In the genomic region with DNA sequence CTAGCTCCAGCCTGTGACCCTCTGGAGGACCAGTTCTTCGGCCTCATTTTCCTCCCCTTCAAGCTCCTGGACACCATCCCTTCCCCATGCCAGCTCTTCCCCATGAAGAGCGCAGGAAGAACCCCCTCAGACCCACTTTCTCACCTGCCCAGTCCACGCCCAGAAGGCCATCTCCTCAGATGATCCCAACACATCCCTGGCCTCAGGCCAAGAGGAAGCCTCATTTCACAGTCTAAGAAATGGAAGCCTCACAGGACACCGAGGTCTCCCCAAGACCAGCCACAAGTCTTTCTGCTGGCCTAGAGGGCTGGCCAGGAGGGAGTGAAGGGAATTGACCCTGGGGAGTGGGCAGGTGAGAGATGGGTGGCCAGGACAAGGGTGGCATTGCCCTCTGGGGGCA, we compare ENCODE assay signal across 36 cellular contexts. TPM values are rescaled to one million over a fixed set of nuclear protein-coding genes. Genes with fewer than 3 reads are reported as not detected.
DNase-seq lines count a peak whose midpoint lies in the region; ATAC-seq, FAIRE-seq and TF ChIP-seq lines count a peak whose summit lies in the region.
"Had no signal": no experiment of that assay in that cellular context is flagged by ENCODE, and none has a peak within 500 bp of the region (broad histone marks: within the 10 kb centered on the region; RNA-seq: fewer than 3 reads in every experiment).

No MANE protein-coding gene starts in this region.

- WGBS in IMR-90 (ENCODE audit: extremely low coverage in 2 of 2, insufficient read length in 1 of 2), 2 experiments = no CpG with 5 or more reads among the region's 4 CpGs

- H4K8ac ChIP-seq in IMR-90 (ENCODE audit: low read depth in 2 of 2, low read length in 2 of 2) = no peak overlapping the region

- H4K5ac ChIP-seq in IMR-90 (ENCODE audit: low read depth, low read length) = no peak overlapping the region

- POLR2A ChIA-PET in activated CD4-positive, alpha-beta memory T cell treated with anti-CD3 and anti-CD28 coated beads for 36 hours (lab: Charles Lee) = no interaction called here
- POLR2A ChIA-PET in activated CD4-positive, alpha-beta memory T cell treated with anti-CD3 and anti-CD28 coated beads, Interleukin-2, amount 10 ng/mL, durations not matched to agents 7 days and 5 days (lab: Charles Lee) = interaction anchor here (27.5 kb wide), 1 partner anchor 29 kb away, joined by 528 read pairs; the partner anchor contains the start of gene FMNL1
- POLR2A ChIA-PET in IMR-90 (lab: Charles Lee; ENCODE audit: unreplicated experiment) = no interaction called here

- H2BK15ac ChIP-seq in IMR-90 (ENCODE audit: low read depth, low read length) = no peak overlapping the region

- no peak for TF ChIP-seq RAD21 in IMR-90 (IDR thresholded peaks at IDR 0.05; ENCODE audit: low read length)

- H3K9ac ChIP-seq in IMR-90 (ENCODE audit: low read depth, low read length) (no peak overlapping the region), neural progenitor cell (no peak overlapping the region), kidney (ENCODE audit: low read length in 2 of 2) (no peak overlapping the region)
- H3K9ac ChIP-seq: SK-N-SH had no signal

- H3K27ac Mint-ChIP-seq in activated CD4-positive, alpha-beta memory T cell treated with anti-CD3 and anti-CD28 coated beads for 36 hours = peak overlapping the region; percentile 29
- H3K27ac Mint-ChIP-seq in activated CD4-positive, alpha-beta memory T cell treated with anti-CD3 and anti-CD28 coated beads, Interleukin-2, amount 10 ng/mL, durations not matched to agents 7 days and 5 days = no peak overlapping the region
- peak overlapping the region; percentile 85 for H3K27ac Mint-ChIP-seq in activated naive CD8-positive, alpha-beta T cell treated with anti-CD3 and anti-CD28 coated beads for 36 hours
- H3K27ac Mint-ChIP-seq in neural progenitor cell (peak overlapping the region; percentile 46), chondrocyte (ENCODE audit: unreplicated experiment) (no peak overlapping the region)
- H3K27ac Mint-ChIP-seq: H9 had no signal

- DNase-seq in activated CD4-positive, alpha-beta memory T cell treated with anti-CD3 and anti-CD28 coated beads for 36 hours = no peak
- no peak for DNase-seq in activated CD4-positive, alpha-beta memory T cell treated with anti-CD3 and anti-CD28 coated beads, Interleukin-2, amount 10 ng/mL, durations not matched to agents 7 days and 5 days
- DNase-seq in IMR-90 (no peak), neural progenitor cell (ENCODE audit: low spot score) (no peak), chondrocyte (ENCODE audit: low spot score) (no peak), GM19239 (ENCODE audit: insufficient read length, low spot score) (no peak), kidney (no peak)
- DNase-seq in activated naive CD8-positive, alpha-beta T cell treated with anti-CD3 and anti-CD28 coated beads for 36 hours = no peak
- DNase-seq: activated CD8-positive, alpha-beta memory T cell treated with anti-CD3 and anti-CD28 coated beads, Interleukin-2, amount 50 U/mL, for 4 hours; activated effector memory CD4-positive, alpha-beta T cell treated with anti-CD3 and anti-CD28 coated beads, Interleukin-2, amount 50 U/mL, for 16 hours; Caco-2; cerebellar nuclear complex; DMS53; glutamatergic neuron; H9; left ventricle myocardium inferior; mesenchymal stem cell; NCI-H1436; NCI-H2081 treated with DMSO at 0.1 percent for 48 hours; NCI-H2227 treated with DMSO at 0.1 percent for 48 hours; NCI-H526; NK-92 treated with Interleukin-12 subunit alpha and Interleukin-12 subunit beta, amount 100 ng/mL, for 24 hours; right lobe of liver; SK-N-SH; stimulated activated CD4-positive, alpha-beta T cell treated with anti-CD3 and anti-CD28 coated beads, Interleukin-12 subunit alpha, Interleukin-12 subunit beta, amount 100 ng/mL, for 4 hours; stimulated activated CD4-positive, alpha-beta T cell treated with anti-CD3 and anti-CD28 coated beads, Interleukin-2, amount 100 ng/mL, for 48 hours; T-helper 9 cell; transverse colon; WERI-Rb-1 had no signal

- H3K18ac ChIP-seq in IMR-90 (ENCODE audit: low read depth, low read length) = no peak overlapping the region

- no peaks in the 10 kb centered on the region for H3K9me3 ChIP-seq in IMR-90 (ENCODE audit: control insufficient read depth, insufficient read depth, low read length)
- no peaks in the 10 kb centered on the region for H3K9me3 ChIP-seq in neural progenitor cell (ENCODE audit: low read depth)
- H3K9me3 ChIP-seq in kidney (ENCODE audit: control insufficient read depth in 1 of 2, low read length in 2 of 2) = no peaks in the 10 kb centered on the region
- H3K9me3 ChIP-seq: Caco-2, left ventricle myocardium inferior, prostate gland, right lobe of liver, SK-N-SH, transverse colon had no signal

- H3K4me3 Mint-ChIP-seq in activated CD4-positive, alpha-beta memory T cell treated with anti-CD3 and anti-CD28 coated beads for 36 hours = no peak overlapping the region
- H3K4me3 Mint-ChIP-seq in activated CD4-positive, alpha-beta memory T cell treated with anti-CD3 and anti-CD28 coated beads, Interleukin-2, amount 10 ng/mL, durations not matched to agents 7 days and 5 days = no peak overlapping the region
- H3K4me3 Mint-ChIP-seq in activated naive CD8-positive, alpha-beta T cell treated with anti-CD3 and anti-CD28 coated beads for 36 hours = no peak overlapping the region
- H3K4me3 Mint-ChIP-seq in neural progenitor cell (no peak overlapping the region), chondrocyte (ENCODE audit: unreplicated experiment) (no peak overlapping the region)
- H3K4me3 Mint-ChIP-seq: H9 had no signal

- H3K14ac ChIP-seq in IMR-90 (replicated peaks; ENCODE audit: low read depth, low read length) = no peak overlapping the region

- H3K27ac ChIP-seq in IMR-90 (ENCODE audit: insufficient read depth, low read length) (no peak overlapping the region), neural progenitor cell (no peak overlapping the region), kidney (ENCODE audit: low read depth in 2 of 2, low read length in 2 of 2) (no peak overlapping the region)
- H3K27ac ChIP-seq: left ventricle myocardium inferior, prostate gland, right lobe of liver, WERI-Rb-1 had no signal

- H3K4ac ChIP-seq in IMR-90 (ENCODE audit: low read depth, low read length) = no peak overlapping the region

- H3K4me3 ChIP-seq in IMR-90 (ENCODE audit: insufficient read depth, low read depth, low read length) (no peak overlapping the region), neural progenitor cell (no peak overlapping the region), kidney (ENCODE audit: low read length in 2 of 2) (no peak overlapping the region)
- H3K4me3 ChIP-seq: left ventricle myocardium inferior, prostate gland, right lobe of liver, transverse colon had no signal

- no peaks in the 10 kb centered on the region for H3K9me3 Mint-ChIP-seq in activated CD4-positive, alpha-beta memory T cell treated with anti-CD3 and anti-CD28 coated beads for 36 hours
- H3K9me3 Mint-ChIP-seq in activated CD4-positive, alpha-beta memory T cell treated with anti-CD3 and anti-CD28 coated beads, Interleukin-2, amount 10 ng/mL, durations not matched to agents 7 days and 5 days = no peaks in the 10 kb centered on the region
- H3K9me3 Mint-ChIP-seq in activated naive CD8-positive, alpha-beta T cell treated with anti-CD3 and anti-CD28 coated beads for 36 hours = no peaks in the 10 kb centered on the region
- no peaks in the 10 kb centered on the region for H3K9me3 Mint-ChIP-seq in neural progenitor cell
- no peaks in the 10 kb centered on the region for H3K9me3 Mint-ChIP-seq in chondrocyte (ENCODE audit: low read depth)
- H3K9me3 Mint-ChIP-seq: H9 had no signal

- FAIRE-seq in GM19239 (lab: Jason Lieb, UNC) (no peak), kidney (lab: Jason Lieb, UNC) (no peak)
- FAIRE-seq: GM12891 had no signal

- peaks cover 10% of the 10 kb centered on the region for H3K79me2 ChIP-seq in neural progenitor cell (ENCODE audit: low read depth)

- H3K27me3 ChIP-seq in IMR-90 (ENCODE audit: control insufficient read depth, insufficient read depth, low read length) (no peaks in the 10 kb centered on the region), neural progenitor cell (no peaks in the 10 kb centered on the region)
- H3K27me3 ChIP-seq: right lobe of liver, transverse colon had no signal

- no peak overlapping the region for H2AK5ac ChIP-seq in IMR-90 (ENCODE audit: low read depth, low read length)

- no peak overlapping the region for H2BK120ac ChIP-seq in IMR-90 (ENCODE audit: low read depth, low read length)

- H3K36me3 Mint-ChIP-seq in activated CD4-positive, alpha-beta memory T cell treated with anti-CD3 and anti-CD28 coated beads for 36 hours = peaks cover 6% of the 10 kb centered on the region
- H3K36me3 Mint-ChIP-seq in activated CD4-positive, alpha-beta memory T cell treated with anti-CD3 and anti-CD28 coated beads, Interleukin-2, amount 10 ng/mL, durations not matched to agents 7 days and 5 days (ENCODE audit: low read depth) = peaks cover 9% of the 10 kb centered on the region
- H3K36me3 Mint-ChIP-seq in activated naive CD8-positive, alpha-beta T cell treated with anti-CD3 and anti-CD28 coated beads for 36 hours = peaks cover 22% of the 10 kb centered on the region
- H3K36me3 Mint-ChIP-seq in neural progenitor cell = no peaks in the 10 kb centered on the region
- no peaks in the 10 kb centered on the region for H3K36me3 Mint-ChIP-seq in chondrocyte (ENCODE audit: low read depth)

- H2BK5ac ChIP-seq in IMR-90 (ENCODE audit: low read depth, low read length, poor library complexity, severe bottlenecking) = no peak overlapping the region

- intact Hi-C loops in activated CD4-positive, alpha-beta memory T cell treated with anti-CD3 and anti-CD28 coated beads for 36 hours (cut with micrococcal nuclease) = no loop called here
- intact Hi-C loops in IMR-90 (cut with micrococcal nuclease) (no loop called here), kidney (cut with DNase I) (no loop called here)

- ATAC-seq in IMR-90 (ENCODE audit: low read depth) = no peak
- ATAC-seq: esophagus mucosa, right lobe of liver had no signal

- H3K36me3 ChIP-seq in IMR-90 (ENCODE audit: control insufficient read depth, insufficient read depth, low read length) = no peaks in the 10 kb centered on the region
- no peaks in the 10 kb centered on the region for H3K36me3 ChIP-seq in neural progenitor cell
- H3K36me3 ChIP-seq in kidney (ENCODE audit: control insufficient read depth in 1 of 2, insufficient read depth in 2 of 2, low read length in 2 of 2) = no peaks in the 10 kb centered on the region
- H3K36me3 ChIP-seq: left ventricle myocardium inferior, prostate gland, right lobe of liver, transverse colon had no signal

- peaks cover 5% of the 10 kb centered on the region for H4K20me1 ChIP-seq in IMR-90 (ENCODE audit: insufficient read depth, low read length)
- no peaks in the 10 kb centered on the region for H4K20me1 ChIP-seq in neural progenitor cell (ENCODE audit: low read depth)

- no peak overlapping the region for H4K91ac ChIP-seq in IMR-90 (ENCODE audit: insufficient read depth, low read depth, low read length)

- peaks cover 49% of the 10 kb centered on the region for H3K4me1 Mint-ChIP-seq in activated CD4-positive, alpha-beta memory T cell treated with anti-CD3 and anti-CD28 coated beads for 36 hours (ENCODE audit: low read depth)
- H3K4me1 Mint-ChIP-seq in activated CD4-positive, alpha-beta memory T cell treated with anti-CD3 and anti-CD28 coated beads, Interleukin-2, amount 10 ng/mL, durations not matched to agents 7 days and 5 days = peaks cover 37% of the 10 kb centered on the region
- peaks cover 59% of the 10 kb centered on the region for H3K4me1 Mint-ChIP-seq in activated naive CD8-positive, alpha-beta T cell treated with anti-CD3 and anti-CD28 coated beads for 36 hours
- H3K4me1 Mint-ChIP-seq in neural progenitor cell = peaks cover 10% of the 10 kb centered on the region
- peaks cover 2% of the 10 kb centered on the region for H3K4me1 Mint-ChIP-seq in chondrocyte (ENCODE audit: low read depth)

- no peaks in the 10 kb centered on the region for H3K27me3 Mint-ChIP-seq in activated CD4-positive, alpha-beta memory T cell treated with anti-CD3 and anti-CD28 coated beads for 36 hours
- no peaks in the 10 kb centered on the region for H3K27me3 Mint-ChIP-seq in activated CD4-positive, alpha-beta memory T cell treated with anti-CD3 and anti-CD28 coated beads, Interleukin-2, amount 10 ng/mL, durations not matched to agents 7 days and 5 days
- no peaks in the 10 kb centered on the region for H3K27me3 Mint-ChIP-seq in activated naive CD8-positive, alpha-beta T cell treated with anti-CD3 and anti-CD28 coated beads for 36 hours
- peaks cover 6% of the 10 kb centered on the region for H3K27me3 Mint-ChIP-seq in neural progenitor cell (ENCODE audit: insufficient read depth, low read depth)
- peaks cover 2% of the 10 kb centered on the region for H3K27me3 Mint-ChIP-seq in chondrocyte (ENCODE audit: low read depth)

- H2AK9ac ChIP-seq in IMR-90 (replicated peaks; ENCODE audit: low read depth, low read length, poor library complexity) = peak overlapping the region; percentile 42

- no peaks in the 10 kb centered on the region for H3K4me1 ChIP-seq in IMR-90 (ENCODE audit: control insufficient read depth, insufficient read depth, low read length)
- peaks cover 9% of the 10 kb centered on the region for H3K4me1 ChIP-seq in neural progenitor cell
- H3K4me1 ChIP-seq in kidney (ENCODE audit: control insufficient read depth in 1 of 2, insufficient read depth in 1 of 2, low read depth in 1 of 2, low read length in 2 of 2) = no peaks in the 10 kb centered on the region
- H3K4me1 ChIP-seq: left ventricle myocardium inferior, prostate gland, right lobe of liver had no signal

- H3K23ac ChIP-seq in IMR-90 (ENCODE audit: low read depth, low read length) = no peak overlapping the region

- BruUV-seq in IMR-90 (replicated peaks; lab: Mats Ljungman, UMichigan) = no TSS peak

- no peak overlapping the region for H2BK20ac ChIP-seq in IMR-90 (ENCODE audit: low read depth, low read length)

- CTCF ChIA-PET in activated CD4-positive, alpha-beta memory T cell treated with anti-CD3 and anti-CD28 coated beads for 36 hours (lab: Charles Lee) = interaction anchor here (3.3 to 3.6 kb wide), 2 partner anchors 18 to 34 kb away, joined by 14 to 22 read pairs; no protein-coding TSS in a partner anchor
- CTCF ChIA-PET in activated CD4-positive, alpha-beta memory T cell treated with anti-CD3 and anti-CD28 coated beads, Interleukin-2, amount 10 ng/mL, durations not matched to agents 7 days and 5 days (lab: Charles Lee) = interaction anchor here (0.6 to 4.3 kb wide), 4 partner anchors 19 to 34 kb away, joined by 3 to 18 read pairs (median 4); no protein-coding TSS in a partner anchor
- CTCF ChIA-PET in IMR-90 (lab: Yijun Ruan, JAX) = interaction anchor here (0.8 kb wide), 1 partner anchor 24 kb away, joined by 3 read pairs; no protein-coding TSS in a partner anchor

- no peaks in the 10 kb centered on the region for H3F3A ChIP-seq in neural progenitor cell (ENCODE audit: low read depth)

- H3K9me1 ChIP-seq in IMR-90 (ENCODE audit: insufficient read depth, low read length) = no peaks in the 10 kb centered on the region

- no peaks in the 10 kb centered on the region for H3K79me1 ChIP-seq in IMR-90 (ENCODE audit: low read depth in 1 of 2, low read length in 2 of 2)

- no peak for TF ChIP-seq POLR2A in IMR-90 (IDR thresholded peaks at IDR 0.05; ENCODE audit: low read depth, low read length)

- dilution Hi-C loops in IMR-90 (cut with HindIII; ENCODE audit: low sequenced_read_pairs, unreplicated experiment) = no loop called here

- in situ Hi-C loops in IMR-90 (cut with MboI; ENCODE audit: low sequenced_read_pairs) = no loop called here

- no peak overlapping the region for H3K56ac ChIP-seq in IMR-90 (ENCODE audit: extremely low read depth, insufficient read depth, low read length)

- TF ChIP-seq CTCF in IMR-90 (conservative IDR thresholded peaks at IDR 0.05; ENCODE audit: low read depth, low read length) (no peak), neural progenitor cell (IDR thresholded peaks at IDR 0.05) (no peak), chondrocyte (IDR thresholded peaks at IDR 0.05) (no peak), kidney (IDR thresholded peaks at IDR 0.05; ENCODE audit: borderline replicate concordance, extremely low read depth, insufficient read depth) (no peak)

- no peak overlapping the region for H2AFZ ChIP-seq in IMR-90 (replicated peaks; ENCODE audit: low read length, poor library complexity)
- H2AFZ ChIP-seq in neural progenitor cell (replicated peaks) = no peak overlapping the region

- H3K4me2 ChIP-seq in IMR-90 (ENCODE audit: low read depth, low read length) (no peak overlapping the region), neural progenitor cell (no peak overlapping the region)
- H3K4me2 ChIP-seq: SK-N-SH had no signal

RNA-seq across cellular contexts. Expression of gene SPATA32, which starts 8.0 kb away (rescaled TPM):
- total RNA-seq in activated CD4-positive, alpha-beta memory T cell treated with anti-CD3 and anti-CD28 coated beads for 36 hours = under 1 TPM in 1 of 2 experiments, not detected in 1; 0.12 TPM
- under 1 TPM; 0.20 to 0.23 TPM for total RNA-seq in activated CD4-positive, alpha-beta memory T cell treated with anti-CD3 and anti-CD28 coated beads, Interleukin-2, amount 10 ng/mL, durations not matched to agents 7 days and 5 days
- under 0.01 and 0.18 TPM in 2 replicates for total RNA-seq in IMR-90 (2012; rRNA removed)
- not detected in 2 replicates for polyA plus RNA-seq in IMR-90 (2012; rRNA removed)
- not detected in 2 replicates for polyA plus RNA-seq in IMR-90 (2012; cell fraction: cytosol; rRNA removed)
- polyA plus RNA-seq in IMR-90 (2012; cell fraction: nucleus; rRNA removed; ENCODE audit: low replicate concordance) = 0.09 TPM in 1 of 2 replicates, not detected in the other
- total RNA-seq in activated naive CD8-positive, alpha-beta T cell treated with anti-CD3 and anti-CD28 coated beads for 36 hours = under 1 TPM; 0.62 to 0.68 TPM
- total RNA-seq in neural progenitor cell (ENCODE audit: low replicate concordance) = not detected in 2 replicates
- not detected in 3 replicates for total RNA-seq in chondrocyte
- total RNA-seq in kidney = not detected
- polyA plus RNA-seq in kidney (ENCODE audit: insufficient read depth, low read depth, low replicate concordance) = not detected
- total RNA-seq: A673, Caco-2, dermis microvascular lymphatic vessel endothelial cell, fibroblast of villous mesenchyme, left ventricle myocardium inferior, right lobe of liver, subcutaneous adipose tissue had no signal
- polyA plus RNA-seq: SK-N-SH had no signal

RNA-seq across cellular contexts. Expression of gene FMNL1, which starts 32.2 kb away (rescaled TPM):
- total RNA-seq in activated CD4-positive, alpha-beta memory T cell treated with anti-CD3 and anti-CD28 coated beads for 36 hours = 100 to 1,000 TPM; 314 to 331 TPM
- total RNA-seq in activated CD4-positive, alpha-beta memory T cell treated with anti-CD3 and anti-CD28 coated beads, Interleukin-2, amount 10 ng/mL, durations not matched to agents 7 days and 5 days = 100 to 1,000 TPM; 465 to 477 TPM
- total RNA-seq in IMR-90 (2012; rRNA removed) (0.36 and 0.56 TPM in 2 replicates), neural progenitor cell (ENCODE audit: low replicate concordance) (2.0 and 2.4 TPM in 2 replicates), chondrocyte (0.89 to 2.0 TPM (median 1.8 TPM) in 3 replicates), kidney (32.9 TPM)
- polyA plus RNA-seq in IMR-90 (2012; rRNA removed) (1.4 and 2.3 TPM in 2 replicates), kidney (ENCODE audit: insufficient read depth, low read depth, low replicate concordance) (2.3 TPM)
- 4.2 and 5.3 TPM in 2 replicates for polyA plus RNA-seq in IMR-90 (2012; cell fraction: cytosol; rRNA removed)
- 10.8 and 12.1 TPM in 2 replicates for polyA plus RNA-seq in IMR-90 (2012; cell fraction: nucleus; rRNA removed; ENCODE audit: low replicate concordance)
- total RNA-seq in activated naive CD8-positive, alpha-beta T cell treated with anti-CD3 and anti-CD28 coated beads for 36 hours = 100 to 1,000 TPM; 215 to 219 TPM

Comparison
In these comparisons a context has a peak if more than half of its experiments do, and no peak if none do; other contexts are left out.
1. H3K27ac Mint-ChIP-seq: peak in activated CD4-positive, alpha-beta memory T cell treated with anti-CD3 and anti-CD28 coated beads for 36 hours (single experiment), activated naive CD8-positive, alpha-beta T cell treated with anti-CD3 and anti-CD28 coated beads for 36 hours (single experiment) and neural progenitor cell (single experiment); none in activated CD4-positive, alpha-beta memory T cell treated with anti-CD3 and anti-CD28 coated beads, Interleukin-2, amount 10 ng/mL, durations not matched to agents 7 days and 5 days (single experiment) and chondrocyte (single experiment).